In genomic region chr9:138099803-138100598, GRCh38 we compare ENCODE assay signal across 21 cellular contexts.
DNase-seq lines count a peak whose midpoint lies in the region; ATAC-seq and TF ChIP-seq lines count a peak whose summit lies in the region.
"Had no signal": no experiment of that assay in that cellular context is flagged by ENCODE, and none has a peak within 500 bp of the region (broad histone marks: within the 10 kb centered on the region; RNA-seq: fewer than 3 reads in every experiment).

No MANE protein-coding gene starts in this region.

- H3K4me1 Mint-ChIP-seq in activated CD4-positive, alpha-beta memory T cell treated with anti-CD3 and anti-CD28 coated beads for 36 hours (ENCODE audit: low read depth), result no peaks in the 10 kb centered on the region
- H3K4me1 Mint-ChIP-seq in activated CD4-positive, alpha-beta memory T cell treated with anti-CD3 and anti-CD28 coated beads, Interleukin-2, amount 10 ng/mL, durations not matched to agents 7 days and 5 days, result no peaks in the 10 kb centered on the region
- H3K4me1 Mint-ChIP-seq in activated T-helper 2 cell treated with anti-CD3 and anti-CD28 coated beads, Interferon-gamma antibody, Interleukin-2, Interleukin-4, amounts not matched to agents 10 μg/mL and 5 μg/mL and 100 μg/mL, durations not matched to agents 14 hours and 24 hours and 36 hours (ENCODE audit: low read depth), result no peaks in the 10 kb centered on the region

- H3K4me3 ChIP-seq in heart right ventricle, result no peak overlapping the region
- no peak overlapping the region for H3K4me3 ChIP-seq in MM.1S (ENCODE audit: low read length)
- H3K4me3 ChIP-seq: right lobe of liver, SK-N-MC, thoracic aorta had no signal

- H3K27ac ChIP-seq in heart right ventricle (no peak overlapping the region), temporal lobe (ENCODE audit: low read depth, low read length) (peak overlapping the region; percentile 39), MM.1S (ENCODE audit: low read length) (no peak overlapping the region)
- H3K27ac ChIP-seq: brain microvascular endothelial cell, HL-60, KMS-11, right lobe of liver, SK-N-MC, thoracic aorta had no signal

- H3K9me3 Mint-ChIP-seq in activated CD4-positive, alpha-beta memory T cell treated with anti-CD3 and anti-CD28 coated beads for 36 hours, result no peaks in the 10 kb centered on the region
- no peaks in the 10 kb centered on the region for H3K9me3 Mint-ChIP-seq in activated CD4-positive, alpha-beta memory T cell treated with anti-CD3 and anti-CD28 coated beads, Interleukin-2, amount 10 ng/mL, durations not matched to agents 7 days and 5 days
- H3K9me3 Mint-ChIP-seq in activated T-helper 2 cell treated with anti-CD3 and anti-CD28 coated beads, Interferon-gamma antibody, Interleukin-2, Interleukin-4, amounts not matched to agents 10 μg/mL and 5 μg/mL and 100 μg/mL, durations not matched to agents 14 hours and 24 hours and 36 hours, result no peaks in the 10 kb centered on the region
- H3K9me3 Mint-ChIP-seq: effector memory CD8-positive, alpha-beta T cell; nephron had no signal

- H3K36me3 ChIP-seq in heart right ventricle, result no peaks in the 10 kb centered on the region
- no peaks in the 10 kb centered on the region for H3K36me3 ChIP-seq in MM.1S (replicated peaks; ENCODE audit: insufficient read depth, low read length)
- H3K36me3 ChIP-seq: brain microvascular endothelial cell, right lobe of liver, thoracic aorta had no signal

- H3K27ac Mint-ChIP-seq in activated CD4-positive, alpha-beta memory T cell treated with anti-CD3 and anti-CD28 coated beads for 36 hours, result no peak overlapping the region
- no peak overlapping the region for H3K27ac Mint-ChIP-seq in activated CD4-positive, alpha-beta memory T cell treated with anti-CD3 and anti-CD28 coated beads, Interleukin-2, amount 10 ng/mL, durations not matched to agents 7 days and 5 days
- H3K27ac Mint-ChIP-seq in activated T-helper 2 cell treated with anti-CD3 and anti-CD28 coated beads, Interferon-gamma antibody, Interleukin-2, Interleukin-4, amounts not matched to agents 10 μg/mL and 5 μg/mL and 100 μg/mL, durations not matched to agents 14 hours and 24 hours and 36 hours, result no peak overlapping the region
- H3K27ac Mint-ChIP-seq: effector memory CD8-positive, alpha-beta T cell; nephron had no signal

- no peaks in the 10 kb centered on the region for H3F3A ChIP-seq in MM.1S (ENCODE audit: insufficient read depth, low read length)

- no peaks in the 10 kb centered on the region for H3K79me2 ChIP-seq in MM.1S (ENCODE audit: low read length)

- H3K9me2 ChIP-seq in MM.1S (replicated peaks; ENCODE audit: insufficient read depth, low read length), result no peaks in the 10 kb centered on the region

- no peak overlapping the region for H3K4me3 Mint-ChIP-seq in activated CD4-positive, alpha-beta memory T cell treated with anti-CD3 and anti-CD28 coated beads for 36 hours
- no peak overlapping the region for H3K4me3 Mint-ChIP-seq in activated CD4-positive, alpha-beta memory T cell treated with anti-CD3 and anti-CD28 coated beads, Interleukin-2, amount 10 ng/mL, durations not matched to agents 7 days and 5 days
- H3K4me3 Mint-ChIP-seq in activated T-helper 2 cell treated with anti-CD3 and anti-CD28 coated beads, Interferon-gamma antibody, Interleukin-2, Interleukin-4, amounts not matched to agents 10 μg/mL and 5 μg/mL and 100 μg/mL, durations not matched to agents 14 hours and 24 hours and 36 hours (ENCODE audit: low read depth), result no peak overlapping the region
- H3K4me3 Mint-ChIP-seq: CD14-positive monocyte; effector memory CD8-positive, alpha-beta T cell; nephron had no signal

- POLR2A ChIA-PET in activated CD4-positive, alpha-beta memory T cell treated with anti-CD3 and anti-CD28 coated beads for 36 hours (lab: Charles Lee), result no interaction called here
- POLR2A ChIA-PET in activated CD4-positive, alpha-beta memory T cell treated with anti-CD3 and anti-CD28 coated beads, Interleukin-2, amount 10 ng/mL, durations not matched to agents 7 days and 5 days (lab: Charles Lee), result no interaction called here

- no peak for TF ChIP-seq CTCF in heart right ventricle (IDR thresholded peaks at IDR 0.05)
- no peak for TF ChIP-seq CTCF in MM.1S (IDR thresholded peaks at IDR 0.05; ENCODE audit: low read length)

- no peak overlapping the region for H3K4me2 ChIP-seq in MM.1S (ENCODE audit: low read depth, low read length)
- H3K4me2 ChIP-seq: KMS-11 had no signal

- no peaks in the 10 kb centered on the region for H4K20me1 ChIP-seq in MM.1S (ENCODE audit: insufficient read depth, low read length)

- peaks cover 0 to 7% (median 0%) of the 10 kb centered on the region in 9 donors for H3K4me1 ChIP-seq in heart right ventricle
- H3K4me1 ChIP-seq in MM.1S (ENCODE audit: low read length), result no peaks in the 10 kb centered on the region
- H3K4me1 ChIP-seq: right lobe of liver had no signal

- peak; percentile 5 for DNase-seq in activated CD4-positive, alpha-beta memory T cell treated with anti-CD3 and anti-CD28 coated beads for 36 hours
- DNase-seq in activated CD4-positive, alpha-beta memory T cell treated with anti-CD3 and anti-CD28 coated beads, Interleukin-2, amount 10 ng/mL, durations not matched to agents 7 days and 5 days, result no peak
- DNase-seq in activated T-helper 2 cell treated with anti-CD3 and anti-CD28 coated beads, Interferon-gamma antibody, Interleukin-2, Interleukin-4, amounts not matched to agents 10 μg/mL and 5 μg/mL and 100 μg/mL, durations not matched to agents 14 hours and 24 hours and 36 hours (ENCODE audit: low spot score), result peak; percentile 2
- DNase-seq in heart right ventricle (peak in 1 of 2 donors; percentile 51), MM.1S (no peak), SW480 (ENCODE audit: low spot score) (no peak)
- DNase-seq: activated naive CD4-positive, alpha-beta T cell treated with anti-CD3 and anti-CD28 coated beads, Interleukin-2, amount 50 U/mL, for 16 hours; brain microvascular endothelial cell; DMS79; effector memory CD8-positive, alpha-beta T cell; NCI-H1105 treated with DMSO at 0.1 percent for 48 hours; PC-3 had no signal

- H2AFZ ChIP-seq in MM.1S (ENCODE audit: low read length), result no peak overlapping the region

- CTCF ChIA-PET in activated CD4-positive, alpha-beta memory T cell treated with anti-CD3 and anti-CD28 coated beads for 36 hours (lab: Charles Lee), result interaction anchor here (0.6 kb wide), 1 partner anchor 575 kb away, joined by 3 read pairs; no protein-coding TSS in a partner anchor
- CTCF ChIA-PET in activated CD4-positive, alpha-beta memory T cell treated with anti-CD3 and anti-CD28 coated beads, Interleukin-2, amount 10 ng/mL, durations not matched to agents 7 days and 5 days (lab: Charles Lee), result no interaction called here

- H3K9me3 ChIP-seq in heart right ventricle (peaks cover 0 to 4% (median 0%) of the 10 kb centered on the region in 11 donors), MM.1S (replicated peaks; ENCODE audit: insufficient read depth, low read length) (no peaks in the 10 kb centered on the region)
- H3K9me3 ChIP-seq: right lobe of liver, thoracic aorta had no signal

- H3K9ac ChIP-seq in MM.1S (ENCODE audit: low read length), result no peak overlapping the region
- H3K9ac ChIP-seq: KMS-11 had no signal

- WGBS in heart right ventricle, 2 donors, result 63 to 64% methylated on average over 8 of the region's 8 CpGs

- ATAC-seq in heart right ventricle (peak in 5 of 8 donors; percentile 33 to 67 (median 53)), HG03095 (IDR thresholded peaks at IDR 0.05; ENCODE audit: unreplicated experiment) (no peak)
- ATAC-seq: effector memory CD8-positive, alpha-beta T cell; PC-3; right lobe of liver had no signal

- H3K27me3 ChIP-seq in heart right ventricle, result peaks cover 0 to 7% (median 0%) of the 10 kb centered on the region in 7 donors
- H3K27me3 ChIP-seq in MM.1S (replicated peaks; ENCODE audit: insufficient read depth, low read length), result peaks cover 68% of the 10 kb centered on the region
- H3K27me3 ChIP-seq: brain microvascular endothelial cell, right lobe of liver had no signal

- H3K36me3 Mint-ChIP-seq in activated CD4-positive, alpha-beta memory T cell treated with anti-CD3 and anti-CD28 coated beads for 36 hours, result no peaks in the 10 kb centered on the region
- H3K36me3 Mint-ChIP-seq in activated CD4-positive, alpha-beta memory T cell treated with anti-CD3 and anti-CD28 coated beads, Interleukin-2, amount 10 ng/mL, durations not matched to agents 7 days and 5 days (ENCODE audit: low read depth), result no peaks in the 10 kb centered on the region
- H3K36me3 Mint-ChIP-seq in activated T-helper 2 cell treated with anti-CD3 and anti-CD28 coated beads, Interferon-gamma antibody, Interleukin-2, Interleukin-4, amounts not matched to agents 10 μg/mL and 5 μg/mL and 100 μg/mL, durations not matched to agents 14 hours and 24 hours and 36 hours (ENCODE audit: low read depth), result no peaks in the 10 kb centered on the region
- H3K36me3 Mint-ChIP-seq: CD14-positive monocyte had no signal

- intact Hi-C loops in activated CD4-positive, alpha-beta memory T cell treated with anti-CD3 and anti-CD28 coated beads for 36 hours (cut with micrococcal nuclease), result no loop called here
- intact Hi-C loops in activated T-helper 2 cell treated with anti-CD3 and anti-CD28 coated beads, Interferon-gamma antibody, Interleukin-2, Interleukin-4, amounts not matched to agents 10 μg/mL and 5 μg/mL and 100 μg/mL, durations not matched to agents 14 hours and 24 hours and 36 hours (cut with micrococcal nuclease), result no loop called here
- intact Hi-C loops in heart right ventricle (cut with DNase I), result no loop called here

- H3K27me3 Mint-ChIP-seq in activated CD4-positive, alpha-beta memory T cell treated with anti-CD3 and anti-CD28 coated beads for 36 hours, result no peaks in the 10 kb centered on the region
- H3K27me3 Mint-ChIP-seq in activated CD4-positive, alpha-beta memory T cell treated with anti-CD3 and anti-CD28 coated beads, Interleukin-2, amount 10 ng/mL, durations not matched to agents 7 days and 5 days, result no peaks in the 10 kb centered on the region
- no peaks in the 10 kb centered on the region for H3K27me3 Mint-ChIP-seq in activated T-helper 2 cell treated with anti-CD3 and anti-CD28 coated beads, Interferon-gamma antibody, Interleukin-2, Interleukin-4, amounts not matched to agents 10 μg/mL and 5 μg/mL and 100 μg/mL, durations not matched to agents 14 hours and 24 hours and 36 hours (ENCODE audit: low read depth)

Comparison
In these comparisons a context has a peak if more than half of its experiments do, and no peak if none do; other contexts are left out.
1. DNase-seq: peak in activated CD4-positive, alpha-beta memory T cell treated with anti-CD3 and anti-CD28 coated beads for 36 hours (single experiment) and activated T-helper 2 cell treated with anti-CD3 and anti-CD28 coated beads, Interferon-gamma antibody, Interleukin-2, Interleukin-4, amounts not matched to agents 10 μg/mL and 5 μg/mL and 100 μg/mL, durations not matched to agents 14 hours and 24 hours and 36 hours (single experiment); none in activated CD4-positive, alpha-beta memory T cell treated with anti-CD3 and anti-CD28 coated beads, Interleukin-2, amount 10 ng/mL, durations not matched to agents 7 days and 5 days (single experiment), MM.1S (single experiment) and SW480 (single experiment).